2 cellular contexts compared by ENCODE assay signal in genomic region chr5:132584560-132584959, GRCh38. TPM values are rescaled to one million over a fixed set of nuclear protein-coding genes. Genes with fewer than 3 reads are reported as not detected.
"Had no signal": no experiment of that assay in that cellular context is flagged by ENCODE, and none has a peak within 500 bp of the region (broad histone marks: within the 10 kb centered on the region; RNA-seq: fewer than 3 reads in every experiment).

No MANE protein-coding gene starts in this region.

RNA-seq across cellular contexts. Expression of gene IL5, which starts 41.2 kb away (rescaled TPM):
- total RNA-seq: G401, GM12878 had no signal
- polyA plus RNA-seq: GM12878 had no signal
